9 cellular contexts compared by ENCODE assay signal in genomic region chr18:75244336-75244735, GRCh38. TPM values are rescaled to one million over a fixed set of nuclear protein-coding genes. Genes with fewer than 3 reads are reported as not detected.
DNase-seq lines count a peak whose midpoint lies in the region; ATAC-seq, FAIRE-seq and TF ChIP-seq lines count a peak whose summit lies in the region.
"Had no signal": no experiment of that assay in that cellular context is flagged by ENCODE, and none has a peak within 500 bp of the region (broad histone marks: within the 10 kb centered on the region; RNA-seq: fewer than 3 reads in every experiment).

No MANE protein-coding gene starts in this region.

- peak overlapping the region; percentile 73 for H3K27ac Mint-ChIP-seq in CD8-positive, alpha-beta T cell

- H3K36me3 ChIP-seq in CD8-positive, alpha-beta T cell (ENCODE audit: insufficient read depth, low read length) = no peaks in the 10 kb centered on the region
- no peaks in the 10 kb centered on the region for H3K36me3 ChIP-seq in HEK293 (ENCODE audit: control insufficient read depth in 2 of 2, insufficient read depth in 1 of 2, low read length in 2 of 2)
- H3K36me3 ChIP-seq: neutrophil had no signal

- CTCF ChIA-PET in CD8-positive, alpha-beta T cell (lab: Charles Lee) = interaction anchor here (0.6 to 2.8 kb wide), 5 partner anchors 14 to 592 kb away, joined by 3 to 8 read pairs (median 4); no protein-coding TSS in a partner anchor
- CTCF ChIA-PET in HEK293 (lab: Yijun Ruan, JAX) = interaction anchor here (1.0 to 1.5 kb wide), 4 partner anchors 9 to 591 kb away, joined by 3 to 4 read pairs (median 4); partner anchors contain the start of gene TSHZ1

- no peak for FAIRE-seq in GM19239 (lab: Jason Lieb, UNC)

- H3K27me3 Mint-ChIP-seq in CD8-positive, alpha-beta T cell (ENCODE audit: low read depth) = no peaks in the 10 kb centered on the region

- no peak overlapping the region for H3K4me3 Mint-ChIP-seq in CD8-positive, alpha-beta T cell

- DNase-seq in CD8-positive, alpha-beta T cell = peak in 1 of 7 experiments; percentile 46
- DNase-seq in astrocyte of the cerebellum (ENCODE audit: low read depth) (no peak), left lobe of liver (ENCODE audit: low spot score) (no peak), Kasumi-1 (lab: John Stamatoyannopoulos, UW) (no peak), DMS79 (lab: John Stamatoyannopoulos, UW) (no peak), GM19239 (ENCODE audit: insufficient read length, low spot score) (no peak)

- H3K4me1 Mint-ChIP-seq in CD8-positive, alpha-beta T cell (ENCODE audit: low read depth) = peaks cover 75% of the 10 kb centered on the region

- peak; percentile 23 for TF ChIP-seq CTCF in CD8-positive, alpha-beta T cell (IDR thresholded peaks at IDR 0.05)
- TF ChIP-seq CTCF in HEK293 (tag by site-specific recombination; IDR thresholded peaks at IDR 0.05) = peak; percentile 40; the same call in 1 of the 2 replicates
- TF ChIP-seq CTCF in astrocyte of the cerebellum (IDR thresholded peaks at IDR 0.05; ENCODE audit: low read depth, low read length, missing control alignments) = peak; percentile 19

- peaks cover 44% of the 10 kb centered on the region for H3K4me1 ChIP-seq in CD8-positive, alpha-beta T cell (ENCODE audit: insufficient read depth, low read length)
- peaks cover 20% of the 10 kb centered on the region for H3K4me1 ChIP-seq in HEK293 (ENCODE audit: control insufficient read depth, insufficient read depth, low read length)

- POLR2A ChIA-PET in CD8-positive, alpha-beta T cell (lab: Charles Lee) = interaction anchor here (0.7 to 4.0 kb wide), 5 partner anchors 19 to 346 kb away, joined by 3 to 25 read pairs (median 3); partner anchors contain the start of genes PTGR3 and TSHZ1
- POLR2A ChIA-PET in HEK293 (lab: Yijun Ruan, JAX) = no interaction called here

- intact Hi-C loops in CD8-positive, alpha-beta T cell (cut with DNase I, micrococcal nuclease) = loop anchor here (2.0 to 10.0 kb wide), 6 partner anchors 26 to 1090 kb away; no protein-coding TSS in a partner anchor

- peak; percentile 32 for ATAC-seq in CD8-positive, alpha-beta T cell
- peak; percentile 68 for ATAC-seq in left lobe of liver
- ATAC-seq in HG02763 (IDR thresholded peaks at IDR 0.05; ENCODE audit: unreplicated experiment) = no peak

- in situ Hi-C loops in astrocyte of the cerebellum (cut with HindIII; ENCODE audit: low sequenced_read_pairs) = no loop called here

- no peak overlapping the region for H3K27ac ChIP-seq in CD8-positive, alpha-beta T cell (ENCODE audit: low read depth, low read length)
- no peak overlapping the region for H3K27ac ChIP-seq in HEK293 (ENCODE audit: extremely low read depth, low read depth, low read length)
- H3K27ac ChIP-seq: neutrophil had no signal

- H3K36me3 Mint-ChIP-seq in CD8-positive, alpha-beta T cell = peaks cover 4% of the 10 kb centered on the region

- H3K9me3 ChIP-seq in CD8-positive, alpha-beta T cell (ENCODE audit: low read length) = no peaks in the 10 kb centered on the region
- no peaks in the 10 kb centered on the region for H3K9me3 ChIP-seq in HEK293 (ENCODE audit: control insufficient read depth, insufficient read depth, low read depth, low read length)
- H3K9me3 ChIP-seq: neutrophil had no signal

- H3K4me3 ChIP-seq in CD8-positive, alpha-beta T cell (ENCODE audit: low read depth, low read length) = no peak overlapping the region
- H3K4me3 ChIP-seq in HEK293 (ENCODE audit: low read depth, low read length) (no peak overlapping the region), astrocyte of the cerebellum (ENCODE audit: low read depth, low read length) (no peak overlapping the region)

- H3K27me3 ChIP-seq in CD8-positive, alpha-beta T cell (ENCODE audit: insufficient read depth, low read length) = no peaks in the 10 kb centered on the region
- H3K27me3 ChIP-seq: neutrophil had no signal

- no peaks in the 10 kb centered on the region for H3K9me3 Mint-ChIP-seq in CD8-positive, alpha-beta T cell

TF ChIP-seq in HEK293, 187 proteins besides CTCF, POLR2A, EP300 and RAD21:
- peak; percentile 17; the same call in 1 of the 2 replicates for TF ChIP-seq ZNF654 (tag by site-specific recombination; IDR thresholded peaks at IDR 0.05; ENCODE audit: low read depth)
- TF ChIP-seq, protein P1, sequence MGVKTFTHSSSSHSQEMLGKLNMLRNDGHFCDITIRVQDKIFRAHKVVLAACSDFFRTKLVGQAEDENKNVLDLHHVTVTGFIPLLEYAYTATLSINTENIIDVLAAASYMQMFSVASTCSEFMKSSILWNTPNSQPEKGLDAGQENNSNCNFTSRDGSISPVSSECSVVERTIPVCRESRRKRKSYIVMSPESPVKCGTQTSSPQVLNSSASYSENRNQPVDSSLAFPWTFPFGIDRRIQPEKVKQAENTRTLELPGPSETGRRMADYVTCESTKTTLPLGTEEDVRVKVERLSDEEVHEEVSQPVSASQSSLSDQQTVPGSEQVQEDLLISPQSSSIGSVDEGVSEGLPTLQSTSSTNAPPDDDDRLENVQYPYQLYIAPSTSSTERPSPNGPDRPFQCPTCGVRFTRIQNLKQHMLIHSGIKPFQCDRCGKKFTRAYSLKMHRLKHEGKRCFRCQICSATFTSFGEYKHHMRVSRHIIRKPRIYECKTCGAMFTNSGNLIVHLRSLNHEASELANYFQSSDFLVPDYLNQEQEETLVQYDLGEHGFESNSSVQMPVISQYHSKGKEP (tag by site-specific recombination; IDR thresholded peaks at IDR 0.05) = peak; percentile 71
- TF ChIP-seq ZSCAN30 (tag by site-specific recombination; IDR thresholded peaks at IDR 0.05) = no peak

RNA-seq across cellular contexts. Expression of gene TSHZ1, which starts 33.7 kb away (rescaled TPM):
- total RNA-seq in CD8-positive, alpha-beta T cell = 10 to 100 TPM; 21.5 to 23.4 TPM
- total RNA-seq in left lobe of liver = 12.1 TPM

RNA-seq across cellular contexts. Expression of gene PTGR3, which starts 35.4 kb away (rescaled TPM):
- 1 to 10 TPM; 6.3 to 7.8 TPM for total RNA-seq in CD8-positive, alpha-beta T cell
- total RNA-seq in left lobe of liver = 25.4 TPM
